Comparison of ENCODE assay signal across 8 cellular contexts in the genomic region with DNA sequence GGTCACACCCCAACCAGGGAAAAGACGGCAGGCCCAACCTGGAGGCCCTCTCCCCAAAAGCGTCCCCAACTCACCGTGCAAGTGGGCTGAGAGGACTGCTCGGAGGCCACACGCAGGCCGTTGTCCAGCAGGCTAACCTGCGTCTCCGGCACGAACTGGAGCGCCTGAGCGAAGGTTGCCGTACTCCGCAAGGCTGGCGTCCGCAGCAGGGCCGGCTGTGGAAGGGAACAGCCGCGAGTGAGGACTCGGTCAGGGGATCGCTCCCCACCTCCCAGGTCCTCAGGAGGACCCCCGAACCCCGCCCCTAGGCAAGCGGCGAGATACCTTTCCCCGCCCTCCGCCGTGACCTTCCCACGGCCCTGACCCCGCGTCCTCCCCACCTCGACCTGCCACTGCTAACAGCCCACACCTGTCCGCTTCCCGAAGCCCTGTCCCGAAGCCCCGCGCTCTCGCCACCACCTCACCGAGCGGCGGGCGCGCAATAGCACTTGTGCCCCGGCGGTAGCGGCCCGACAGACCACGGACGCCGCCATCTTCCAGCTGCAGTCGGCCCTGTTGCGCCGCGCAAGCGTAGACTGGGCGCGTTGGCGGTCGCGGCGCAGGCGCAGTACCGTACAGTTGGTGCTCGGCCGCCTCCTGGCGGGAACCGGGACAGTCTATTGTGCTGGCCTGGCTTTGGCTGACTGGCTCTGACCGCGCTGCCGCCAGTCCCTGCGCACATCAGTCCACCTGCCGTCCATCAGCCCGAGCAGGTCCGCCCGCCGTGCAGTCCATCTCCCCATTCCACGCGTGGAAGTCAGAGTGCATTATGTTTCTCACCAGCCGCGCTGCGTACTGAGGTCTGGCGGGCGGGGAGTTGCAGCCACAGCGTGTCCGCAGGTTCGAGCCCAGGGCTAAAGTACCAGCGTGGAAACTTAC. TPM values are rescaled to one million over a fixed set of nuclear protein-coding genes. Genes with fewer than 3 reads are reported as not detected.
A peak's percentile ranks its signal among the peaks of the same experiment; 100 is the strongest.
DNase-seq lines count a peak whose midpoint lies in the region; ATAC-seq lines count a peak whose summit lies in the region.

A gene (minus strand): TSS at position 559 of the 918 bp plus-strand sequence. CDS start 26 bp downstream, at position 533.

- H3K18ac ChIP-seq in mesendoderm (ENCODE audit: low read length), result peak within 1 kb of the TSS; percentile 35

- H3K27me3 ChIP-seq in endocrine pancreas (ENCODE audit: control insufficient read depth, insufficient read depth, low read length) (no peaks in the 10 kb centered on the region), mesendoderm (ENCODE audit: insufficient read depth, low read length, poor library complexity) (no peaks in the 10 kb centered on the region)

- in situ Hi-C loops in Caki2 (cut with HindIII; ENCODE audit: low pct_unique_long_range_greater_than_20kb, low sequenced_read_pairs), result no loop called here

- H3K36me3 ChIP-seq in endocrine pancreas (ENCODE audit: control insufficient read depth, insufficient read depth, low read length) (no peaks in the 10 kb centered on the region), mesendoderm (ENCODE audit: control insufficient read depth, insufficient read depth, low read length) (peaks cover 9% of the 10 kb centered on the region)

- DNase-seq in Caki2 (ENCODE audit: low read depth) (peak; percentile 79), HT1080 (ENCODE audit: low read depth) (peak; percentile 90), NOMO-1 treated with dmso at 0.1 percent for 144 hours (lab: John Stamatoyannopoulos, UW; ENCODE audit: unreplicated experiment) (peak; percentile 89), mesendoderm (peak; percentile 96)
- DNase-seq in activated CD8-positive, alpha-beta memory T cell treated with anti-CD3 and anti-CD28 coated beads, Interleukin-2, amount 10 ng/mL, durations not matched to agents 7 days and 5 days, result peak; percentile 95
- DNase-seq in stimulated activated CD8-positive, alpha-beta memory T cell treated with anti-CD3 and anti-CD28 coated beads, Interleukin-15, amount 100 ng/mL, for 1 hour (ENCODE audit: low read depth), result peak; percentile 77

- H3K79me1 ChIP-seq in mesendoderm (ENCODE audit: low read length), result peaks cover 3% of the 10 kb centered on the region

- H3K79me2 ChIP-seq in mesendoderm (ENCODE audit: control insufficient read depth, insufficient read depth, low read length), result peaks cover 11% of the 10 kb centered on the region

- H2BK15ac ChIP-seq in mesendoderm (replicated peaks; ENCODE audit: low read depth), result no peak within 1 kb of the TSS

- H2BK5ac ChIP-seq in mesendoderm (ENCODE audit: low read length), result peak within 1 kb of the TSS; percentile 98

- peak within 1 kb of the TSS; percentile 100 for H3K23ac ChIP-seq in mesendoderm (ENCODE audit: low read length)

- H3K9me3 ChIP-seq in endocrine pancreas (ENCODE audit: control insufficient read depth, low read length), result no peaks in the 10 kb centered on the region

- H3K27me3 Mint-ChIP-seq in activated CD8-positive, alpha-beta memory T cell treated with anti-CD3 and anti-CD28 coated beads, Interleukin-2, amount 10 ng/mL, durations not matched to agents 7 days and 5 days, result no peaks in the 10 kb centered on the region

- H3K4ac ChIP-seq in mesendoderm (ENCODE audit: low read depth, low read length), result peak within 1 kb of the TSS; percentile 44

- H3K9ac ChIP-seq in endocrine pancreas (ENCODE audit: control insufficient read depth, insufficient read depth, low read length), result peak within 1 kb of the TSS; percentile 83
- H3K9ac ChIP-seq in mesendoderm (ENCODE audit: low read length), result peak within 1 kb of the TSS; percentile 99

- H2BK120ac ChIP-seq in mesendoderm (ENCODE audit: low read depth, low read length), result no peak within 1 kb of the TSS

- WGBS in mesendoderm (ENCODE audit: extremely low coverage, insufficient coverage, low lambda C conversion rate), result no CpG with 5 or more reads among the region's 86 CpGs

- peak; percentile 93 for ATAC-seq in GM21360 (IDR thresholded peaks at IDR 0.05; ENCODE audit: unreplicated experiment)
- ATAC-seq in activated CD8-positive, alpha-beta memory T cell treated with anti-CD3 and anti-CD28 coated beads, Interleukin-2, amount 10 ng/mL, durations not matched to agents 7 days and 5 days, result peak; percentile 100

- peak within 1 kb of the TSS; percentile 98 for H3K27ac Mint-ChIP-seq in activated CD8-positive, alpha-beta memory T cell treated with anti-CD3 and anti-CD28 coated beads, Interleukin-2, amount 10 ng/mL, durations not matched to agents 7 days and 5 days

- peak within 1 kb of the TSS; percentile 94 for H3K4me2 ChIP-seq in mesendoderm (ENCODE audit: low read length)

- H3K4me1 ChIP-seq in endocrine pancreas (ENCODE audit: control insufficient read depth, insufficient read depth, low read length) (peaks cover 5% of the 10 kb centered on the region), mesendoderm (ENCODE audit: control insufficient read depth, low read depth, low read length) (no peaks in the 10 kb centered on the region)

- peak within 1 kb of the TSS; percentile 100 for H3K56ac ChIP-seq in mesendoderm (ENCODE audit: low read length)

- peaks cover 19% of the 10 kb centered on the region for H3K36me3 Mint-ChIP-seq in activated CD8-positive, alpha-beta memory T cell treated with anti-CD3 and anti-CD28 coated beads, Interleukin-2, amount 10 ng/mL, durations not matched to agents 7 days and 5 days

- no peak within 1 kb of the TSS for H4K8ac ChIP-seq in mesendoderm (ENCODE audit: low read depth, low read length)

- no peak within 1 kb of the TSS for H4K5ac ChIP-seq in mesendoderm (ENCODE audit: low read length)

- peak within 1 kb of the TSS; percentile 99 for H3K4me3 Mint-ChIP-seq in activated CD8-positive, alpha-beta memory T cell treated with anti-CD3 and anti-CD28 coated beads, Interleukin-2, amount 10 ng/mL, durations not matched to agents 7 days and 5 days

- no peak within 1 kb of the TSS for H2AK5ac ChIP-seq in mesendoderm (ENCODE audit: low read length)

- H3K27ac ChIP-seq in mesendoderm (ENCODE audit: low read depth, low read length), result peak within 1 kb of the TSS; percentile 74

- H3K9me3 Mint-ChIP-seq in activated CD8-positive, alpha-beta memory T cell treated with anti-CD3 and anti-CD28 coated beads, Interleukin-2, amount 10 ng/mL, durations not matched to agents 7 days and 5 days (ENCODE audit: low read depth), result no peaks in the 10 kb centered on the region

- CTCF ChIA-PET in activated CD8-positive, alpha-beta memory T cell treated with anti-CD3 and anti-CD28 coated beads, Interleukin-2, amount 10 ng/mL, durations not matched to agents 7 days and 5 days (lab: Charles Lee), result interaction anchor here (0.6 to 5.1 kb wide), 11 partner anchors 12 to 511 kb away, joined by 3 to 35 read pairs (median 4); a partner anchor contains a TSS

- H3K4me1 Mint-ChIP-seq in activated CD8-positive, alpha-beta memory T cell treated with anti-CD3 and anti-CD28 coated beads, Interleukin-2, amount 10 ng/mL, durations not matched to agents 7 days and 5 days, result peaks cover 29% of the 10 kb centered on the region

- peak within 1 kb of the TSS; percentile 75 for H3K4me3 ChIP-seq in endocrine pancreas (ENCODE audit: control insufficient read depth, insufficient read depth, low read length)
- peak within 1 kb of the TSS; percentile 99 for H3K4me3 ChIP-seq in mesendoderm (ENCODE audit: low read length)

RNA-seq across cellular contexts. Expression of the gene that starts here (rescaled TPM):
- total RNA-seq in Caki2 (2014; rRNA removed; shearing (Covaris generic); ENCODE audit: low replicate concordance), result 232 and 416 TPM in 2 replicates
- 359 and 364 TPM in 2 replicates for total RNA-seq in HT1080 (2014; rRNA removed; shearing (Covaris generic))
- polyA plus RNA-seq in HT1080 (2015; cell fraction: cytosol; rRNA removed), result 240 and 248 TPM in 2 replicates
- polyA plus RNA-seq in HT1080 (2015; cell fraction: nucleus; rRNA removed), result 229 and 282 TPM in 2 replicates
- 100 to 1,000 TPM; 201 to 220 TPM for total RNA-seq in activated CD8-positive, alpha-beta memory T cell treated with anti-CD3 and anti-CD28 coated beads, Interleukin-2, amount 10 ng/mL, durations not matched to agents 7 days and 5 days
- polyA plus RNA-seq in mesendoderm (2013, experiment 1 of 2), result 146 TPM
- polyA plus RNA-seq in mesendoderm (2013, experiment 2 of 2), result 152 TPM

Comparison
In these comparisons a context has a peak if more than half of its experiments do, and no peak if none do; other contexts are left out.
1. Peak in every context shown above with its lines: DNase-seq, ATAC-seq, H3K4me3 ChIP-seq and H3K27ac ChIP-seq.